ENCODE assay signal across 10 cellular contexts in the genomic region with DNA sequence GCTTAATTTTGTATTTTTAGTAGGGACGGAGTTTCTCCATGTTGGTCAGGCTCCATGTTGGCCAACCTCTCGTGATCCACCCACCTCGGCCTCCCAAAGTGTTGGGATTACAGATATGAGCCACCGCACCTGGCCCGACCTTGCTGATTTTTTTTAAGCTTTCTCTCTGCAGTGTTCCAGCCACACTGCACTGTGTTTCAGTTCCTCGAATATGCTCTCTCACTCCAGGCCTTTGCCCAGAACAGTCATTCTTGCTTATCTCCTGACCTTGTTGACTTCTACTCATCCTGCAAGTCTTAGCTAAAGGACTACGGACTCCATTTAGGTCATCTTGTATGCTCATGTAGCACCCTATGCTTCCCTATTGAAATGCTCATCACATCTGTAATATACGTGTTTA. TPM values are rescaled to one million over a fixed set of nuclear protein-coding genes. Genes with fewer than 3 reads are reported as not detected.
DNase-seq lines count a peak whose midpoint lies in the region; ATAC-seq and TF ChIP-seq lines count a peak whose summit lies in the region.
"Had no signal": no experiment of that assay in that cellular context is flagged by ENCODE, and none has a peak within 500 bp of the region (broad histone marks: within the 10 kb centered on the region; RNA-seq: fewer than 3 reads in every experiment).

No MANE protein-coding gene starts in this region.

- peaks cover 15% of the 10 kb centered on the region for H3K4me1 ChIP-seq in body of pancreas

- H3K4me3 ChIP-seq in body of pancreas = no peak overlapping the region

- 79 to 82% methylated on average over 8 of the region's 8 CpGs for WGBS in body of pancreas, 2 donors

- TF ChIP-seq POLR2A in body of pancreas (IDR thresholded peaks at IDR 0.05) = no peak

- H3K4me1 Mint-ChIP-seq in activated CD4-positive, alpha-beta T cell treated with anti-CD3 and anti-CD28 coated beads, Interleukin-2, amount 10 ng/mL, durations not matched to agents 24 days and 14 days = peaks cover 55% of the 10 kb centered on the region
- H3K4me1 Mint-ChIP-seq in neural crest cell = peaks cover 48% of the 10 kb centered on the region
- H3K4me1 Mint-ChIP-seq in activated naive CD4-positive, alpha-beta T cell treated with anti-CD3 and anti-CD28 coated beads, Interleukin-2, amount 10 ng/mL, durations not matched to agents 7 days and 5 days = peaks cover 63% of the 10 kb centered on the region

- H3K27ac Mint-ChIP-seq in activated CD4-positive, alpha-beta T cell treated with anti-CD3 and anti-CD28 coated beads, Interleukin-2, amount 10 ng/mL, durations not matched to agents 24 days and 14 days = no peak overlapping the region
- peak overlapping the region; percentile 51 for H3K27ac Mint-ChIP-seq in neural crest cell (ENCODE audit: unreplicated experiment)
- no peak overlapping the region for H3K27ac Mint-ChIP-seq in activated naive CD4-positive, alpha-beta T cell treated with anti-CD3 and anti-CD28 coated beads, Interleukin-2, amount 10 ng/mL, durations not matched to agents 7 days and 5 days

- no peaks in the 10 kb centered on the region for H3K27me3 ChIP-seq in body of pancreas
- H3K27me3 ChIP-seq: neutrophil had no signal

- H3K36me3 ChIP-seq in body of pancreas (replicated peaks in 1 of 2; ENCODE audit: insufficient read depth in 1 of 2, low read depth in 2 of 2) = no peaks in the 10 kb centered on the region

- DNase-seq in activated CD4-positive, alpha-beta T cell treated with anti-CD3 and anti-CD28 coated beads, Interleukin-2, amount 10 ng/mL, durations not matched to agents 24 days and 14 days = no peak
- no peak for DNase-seq in activated CD4-positive, alpha-beta T cell treated with anti-CD3 and anti-CD28 coated beads, Interleukin-2, amount 50 U/mL, for 4 hours
- no peak for DNase-seq in neural crest cell (ENCODE audit: low read depth, low spot score)
- no peak for DNase-seq in body of pancreas
- DNase-seq in activated naive CD4-positive, alpha-beta T cell treated with anti-CD3 and anti-CD28 coated beads, Interleukin-2, amount 10 ng/mL, durations not matched to agents 7 days and 5 days = no peak
- DNase-seq in middle frontal gyrus (ENCODE audit: extremely low spot score, low spot score) = no peak

- no peak for TF ChIP-seq CTCF in neural crest cell (conservative IDR thresholded peaks at IDR 0.05)
- TF ChIP-seq CTCF in body of pancreas (IDR thresholded peaks at IDR 0.05) = no peak

- CTCF ChIA-PET in activated naive CD4-positive, alpha-beta T cell treated with anti-CD3 and anti-CD28 coated beads, Interleukin-2, amount 10 ng/mL, durations not matched to agents 7 days and 5 days (lab: Charles Lee) = no interaction called here

- H3K9me3 ChIP-seq in body of pancreas = no peaks in the 10 kb centered on the region
- H3K9me3 ChIP-seq: neutrophil had no signal

- H3K36me3 Mint-ChIP-seq in activated CD4-positive, alpha-beta T cell treated with anti-CD3 and anti-CD28 coated beads, Interleukin-2, amount 10 ng/mL, durations not matched to agents 24 days and 14 days (ENCODE audit: low read depth) = peaks cover 39% of the 10 kb centered on the region
- peaks cover 20% of the 10 kb centered on the region for H3K36me3 Mint-ChIP-seq in neural crest cell (ENCODE audit: low read depth)
- peaks cover 42% of the 10 kb centered on the region for H3K36me3 Mint-ChIP-seq in activated naive CD4-positive, alpha-beta T cell treated with anti-CD3 and anti-CD28 coated beads, Interleukin-2, amount 10 ng/mL, durations not matched to agents 7 days and 5 days

- ATAC-seq in HG02571 (IDR thresholded peaks at IDR 0.05; ENCODE audit: unreplicated experiment) = peak; percentile 39
- peak; percentile 41 for ATAC-seq in HG03571 (IDR thresholded peaks at IDR 0.05; ENCODE audit: unreplicated experiment)
- ATAC-seq in body of pancreas = no peak
- ATAC-seq: Panc1 had no signal

- H3K27me3 Mint-ChIP-seq in activated CD4-positive, alpha-beta T cell treated with anti-CD3 and anti-CD28 coated beads, Interleukin-2, amount 10 ng/mL, durations not matched to agents 24 days and 14 days = peaks cover 5% of the 10 kb centered on the region
- no peaks in the 10 kb centered on the region for H3K27me3 Mint-ChIP-seq in neural crest cell (ENCODE audit: low read depth)
- H3K27me3 Mint-ChIP-seq in activated naive CD4-positive, alpha-beta T cell treated with anti-CD3 and anti-CD28 coated beads, Interleukin-2, amount 10 ng/mL, durations not matched to agents 7 days and 5 days = peaks cover 15% of the 10 kb centered on the region

- peak overlapping the region; percentile 76 for H3K4me3 Mint-ChIP-seq in activated CD4-positive, alpha-beta T cell treated with anti-CD3 and anti-CD28 coated beads, Interleukin-2, amount 10 ng/mL, durations not matched to agents 24 days and 14 days
- peak overlapping the region; percentile 81 for H3K4me3 Mint-ChIP-seq in neural crest cell
- H3K4me3 Mint-ChIP-seq in activated naive CD4-positive, alpha-beta T cell treated with anti-CD3 and anti-CD28 coated beads, Interleukin-2, amount 10 ng/mL, durations not matched to agents 7 days and 5 days = no peak overlapping the region

- no peak overlapping the region for H3K27ac ChIP-seq in body of pancreas
- H3K27ac ChIP-seq: neutrophil had no signal

- H3K9me3 Mint-ChIP-seq in activated CD4-positive, alpha-beta T cell treated with anti-CD3 and anti-CD28 coated beads, Interleukin-2, amount 10 ng/mL, durations not matched to agents 24 days and 14 days = no peaks in the 10 kb centered on the region
- H3K9me3 Mint-ChIP-seq in neural crest cell = no peaks in the 10 kb centered on the region
- no peaks in the 10 kb centered on the region for H3K9me3 Mint-ChIP-seq in activated naive CD4-positive, alpha-beta T cell treated with anti-CD3 and anti-CD28 coated beads, Interleukin-2, amount 10 ng/mL, durations not matched to agents 7 days and 5 days

- intact Hi-C loops in activated CD4-positive, alpha-beta T cell treated with anti-CD3 and anti-CD28 coated beads, Interleukin-2, amount 10 ng/mL, durations not matched to agents 24 days and 14 days (cut with micrococcal nuclease) = loop anchor here (10.0 kb wide), 1 partner anchor 321 kb away; no protein-coding TSS in a partner anchor
- intact Hi-C loops in body of pancreas (cut with DNase I) = no loop called here

RNA-seq across cellular contexts. Expression of gene SNAPC3, which starts 3.3 kb away (rescaled TPM):
- total RNA-seq in activated CD4-positive, alpha-beta T cell treated with anti-CD3 and anti-CD28 coated beads, Interleukin-2, amount 10 ng/mL, durations not matched to agents 24 days and 14 days = 31.7 and 35.9 TPM in 2 replicates
- total RNA-seq in neural crest cell (45.5 and 49.8 TPM in 2 replicates), body of pancreas (10 to 100 TPM; 21.8 to 31.6 TPM)
